Comparison of ENCODE assay signal across 13 cellular contexts in genomic region chr3:136350132-136350531, GRCh38.
DNase-seq lines count a peak whose midpoint lies in the region; ATAC-seq and TF ChIP-seq lines count a peak whose summit lies in the region.
"Had no signal": no experiment of that assay in that cellular context is flagged by ENCODE, and none has a peak within 500 bp of the region (broad histone marks: within the 10 kb centered on the region; RNA-seq: fewer than 3 reads in every experiment).

No MANE protein-coding gene starts in this region.

- TF ChIP-seq POLR2A in breast epithelium (IDR thresholded peaks at IDR 0.05) (no peak), vagina (IDR thresholded peaks at IDR 0.05) (no peak)

- H3K9me3 ChIP-seq in breast epithelium (no peaks in the 10 kb centered on the region), vagina (no peaks in the 10 kb centered on the region)

- peak overlapping the region; percentile 42 for H3K27ac Mint-ChIP-seq in MCF 10A (ENCODE audit: low read depth, unreplicated experiment)

- no peak overlapping the region for H3K4me3 Mint-ChIP-seq in MCF 10A (ENCODE audit: unreplicated experiment)

- H3K9me3 Mint-ChIP-seq in MCF 10A (ENCODE audit: unreplicated experiment), result no peaks in the 10 kb centered on the region

- ATAC-seq in GM19463 (IDR thresholded peaks at IDR 0.05; ENCODE audit: unreplicated experiment) (no peak), HG03108 (IDR thresholded peaks at IDR 0.05; ENCODE audit: unreplicated experiment) (no peak)
- ATAC-seq: K562 had no signal

- BruUV-seq in MCF 10A (replicated peaks; lab: Mats Ljungman, UMichigan), result no TSS peak

- no peaks in the 10 kb centered on the region for H3K27me3 Mint-ChIP-seq in MCF 10A (ENCODE audit: insufficient read depth, unreplicated experiment)

- no peaks in the 10 kb centered on the region for H3K27me3 ChIP-seq in breast epithelium
- no peaks in the 10 kb centered on the region for H3K27me3 ChIP-seq in vagina

- H3K36me3 Mint-ChIP-seq in MCF 10A (ENCODE audit: insufficient read depth, unreplicated experiment), result peaks cover 30% of the 10 kb centered on the region

- H3K27ac ChIP-seq in breast epithelium (peak overlapping the region in 1 of 2 donors; percentile 11), vagina (peak overlapping the region; percentile 45)

- H3K4me1 ChIP-seq in breast epithelium, result no peaks in the 10 kb centered on the region
- H3K4me1 ChIP-seq in vagina, result peaks cover 8% of the 10 kb centered on the region

- no peaks in the 10 kb centered on the region for H3K36me3 ChIP-seq in breast epithelium
- no peaks in the 10 kb centered on the region for H3K36me3 ChIP-seq in vagina

- no peak overlapping the region for H3K4me3 ChIP-seq in breast epithelium
- no peak overlapping the region for H3K4me3 ChIP-seq in vagina
- H3K4me3 ChIP-seq: K562 had no signal

- peak; percentile 90 for DNase-seq in MCF 10A (ENCODE audit: unreplicated experiment)
- no peak for DNase-seq in breast epithelium (ENCODE audit: low spot score in 2 of 2)
- peak; percentile 54 for DNase-seq in brain pericyte (ENCODE audit: low read depth, low spot score)
- peak; percentile 74 for DNase-seq in kidney glomerular epithelial cell (lab: John Stamatoyannopoulos, UW)
- DNase-seq in vagina (ENCODE audit: extremely low spot score in 2 of 2), result no peak
- DNase-seq in DMS 273 treated with DMSO at 0.1 percent for 48 hours (lab: John Stamatoyannopoulos, UW), result no peak
- DNase-seq: AML-193, caudate nucleus, NCI-H524 treated with DMSO at 0.1 percent for 48 hours, retina had no signal

- H3K4me1 Mint-ChIP-seq in MCF 10A (ENCODE audit: insufficient read depth, unreplicated experiment), result peaks cover 15% of the 10 kb centered on the region

- TF ChIP-seq CTCF in MCF 10A (IDR thresholded peaks at IDR 0.05; ENCODE audit: unreplicated experiment), result no peak
- TF ChIP-seq CTCF in breast epithelium (IDR thresholded peaks at IDR 0.05), result no peak
- TF ChIP-seq CTCF in vagina (IDR thresholded peaks at IDR 0.05), result no peak

- POLR2A ChIA-PET in MCF 10A (lab: Yijun Ruan, JAX), result interaction anchor here (0.6 to 1.8 kb wide), 5 partner anchors 16 to 1655 kb away, joined by 3 to 7 read pairs (median 3); partner anchors contain the start of gene MSL2

- intact Hi-C loops in MCF 10A (cut with micrococcal nuclease) (no loop called here), breast epithelium (cut with DNase I; ENCODE audit: low total_unique reads) (no loop called here), vagina (cut with DNase I) (no loop called here)

- CTCF ChIA-PET in MCF 10A (lab: Yijun Ruan, JAX), result interaction anchor here (0.5 to 1.8 kb wide), 7 partner anchors 16 to 1983 kb away, joined by 3 to 6 read pairs (median 3); no protein-coding TSS in a partner anchor

Comparison
In these comparisons a context has a peak if more than half of its experiments do, and no peak if none do; other contexts are left out.
1. DNase-seq: peak in MCF 10A (single experiment), brain pericyte (single experiment) and kidney glomerular epithelial cell (single experiment); none in breast epithelium (0 of 2), vagina (0 of 2) and DMS 273 treated with DMSO at 0.1 percent for 48 hours (single experiment).